8 cellular contexts compared by ENCODE assay signal in the genomic region with DNA sequence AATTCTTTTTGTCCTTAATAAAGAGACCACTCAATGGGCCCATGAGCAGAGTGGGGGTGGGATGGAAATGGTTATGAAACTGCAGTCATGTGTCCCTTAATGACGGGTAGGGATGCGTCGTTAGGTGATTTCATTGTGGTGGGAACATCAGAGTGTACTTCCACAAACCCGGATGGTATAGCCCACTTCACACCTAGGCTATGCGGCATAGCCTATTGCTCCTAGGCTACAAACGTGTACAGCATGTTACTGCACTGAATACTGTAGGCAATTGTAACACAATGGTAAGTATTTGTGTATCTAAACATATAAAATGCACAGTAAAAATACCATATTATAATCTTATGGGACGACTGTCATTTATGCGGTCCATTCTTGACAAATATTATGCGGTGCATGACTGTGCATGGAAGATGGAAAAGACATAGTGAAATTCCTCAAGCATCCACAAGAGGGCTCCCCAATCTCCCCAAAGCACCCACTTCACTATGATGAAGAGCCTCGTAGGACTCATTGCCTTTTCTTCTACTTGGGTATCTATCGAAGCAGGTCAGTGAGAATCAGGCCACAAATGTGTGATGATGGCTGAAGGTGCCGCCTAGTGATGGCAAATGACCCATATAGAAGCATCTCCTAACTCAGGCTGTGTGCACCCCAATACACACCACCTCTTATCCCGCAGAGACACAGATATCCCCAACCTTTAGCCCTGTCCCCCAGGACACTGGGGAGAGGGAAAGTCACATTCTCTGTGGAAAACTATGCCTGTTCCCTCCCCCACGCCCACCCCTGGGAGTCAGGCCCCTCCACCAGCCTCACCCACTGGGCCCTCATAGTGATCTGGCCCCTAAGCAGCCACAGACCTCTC. TPM values are rescaled to one million over a fixed set of nuclear protein-coding genes. Genes with fewer than 3 reads are reported as not detected.
DNase-seq lines count a peak whose midpoint lies in the region; ATAC-seq and TF ChIP-seq lines count a peak whose summit lies in the region.

No MANE protein-coding gene starts in this region.

- peak; percentile 61 to 75 for TF ChIP-seq CTCF in mammary epithelial cell (conservative IDR thresholded peaks at IDR 0.05 in 1 of 2, IDR thresholded peaks at IDR 0.05 in 1 of 2; ENCODE audit: extremely low read depth in 1 of 2, insufficient read depth in 1 of 2, low read depth in 1 of 2, low read length in 2 of 2)
- TF ChIP-seq CTCF in right lobe of liver (IDR thresholded peaks at IDR 0.05) = peak; percentile 55 to 74 (median 70)
- peak; percentile 21 to 54 (median 43) for TF ChIP-seq CTCF in uterus (IDR thresholded peaks at IDR 0.05)

- BruUV-seq in mammary epithelial cell (replicated peaks; lab: Mats Ljungman, UMichigan) = no TSS peak

- no peak overlapping the region for H3K4me2 ChIP-seq in mammary epithelial cell (ENCODE audit: insufficient read depth, low read depth, low read length)

- H2AFZ ChIP-seq in mammary epithelial cell (ENCODE audit: low read depth, low read length) = no peak overlapping the region

- TF ChIP-seq POLR2A in right lobe of liver (IDR thresholded peaks at IDR 0.05) (no peak), uterus (IDR thresholded peaks at IDR 0.05) (no peak)

- H3K4me3 ChIP-seq in SJCRH30 = no peak overlapping the region
- no peak overlapping the region for H3K4me3 ChIP-seq in mammary epithelial cell (replicated peaks in 1 of 3; ENCODE audit: insufficient read depth in 1 of 3, low read depth in 2 of 3, low read length in 3 of 3)
- no peak overlapping the region for H3K4me3 ChIP-seq in right lobe of liver
- H3K4me3 ChIP-seq in uterus = no peak overlapping the region

- H3K36me3 ChIP-seq in SJCRH30 (no peaks in the 10 kb centered on the region), mammary epithelial cell (ENCODE audit: insufficient read depth, low read length) (no peaks in the 10 kb centered on the region), right lobe of liver (no peaks in the 10 kb centered on the region), uterus (no peaks in the 10 kb centered on the region)

- 37% methylated on average over 13 of the region's 14 CpGs for WGBS in mammary epithelial cell (ENCODE audit: low coverage, missing lambda C conversion rate)
- WGBS in right lobe of liver (ENCODE audit: insufficient coverage, low coverage, low lambda C conversion rate, missing lambda C conversion rate) = 26% methylated on average over 14 of the region's 14 CpGs

- dilution Hi-C loops in mammary epithelial cell (cut with HindIII; ENCODE audit: low sequenced_read_pairs) = no loop called here

- in situ Hi-C loops in mammary epithelial cell (cut with MboI; ENCODE audit: low sequenced_read_pairs in 2 of 2) = no loop called here

- H3K27me3 ChIP-seq in SJCRH30 = peaks cover 6% of the 10 kb centered on the region; the same call in 1 of the 2 replicates
- H3K27me3 ChIP-seq in mammary epithelial cell (ENCODE audit: insufficient read depth, low read length) = peaks cover 17% of the 10 kb centered on the region
- peaks cover 0 to 5% of the 10 kb centered on the region in 2 donors for H3K27me3 ChIP-seq in right lobe of liver
- no peaks in the 10 kb centered on the region for H3K27me3 ChIP-seq in uterus

- intact Hi-C loops in mammary epithelial cell (cut with micrococcal nuclease) (loop anchor here (1.0 to 2.0 kb wide), 3 partner anchors 14 to 54 kb away; a partner anchor contains a TSS), right lobe of liver (cut with DNase I) (no loop called here), uterus (cut with DNase I; ENCODE audit: low total_unique reads) (no loop called here)

- CTCF ChIA-PET in mammary epithelial cell (lab: Charles Lee; ENCODE audit: low non-redundant PET) = no interaction called here

- DNase-seq in NCI-H2081 (lab: John Stamatoyannopoulos, UW) (peak; percentile 21 to 51), NCI-H2081 treated with DMSO at 0.1 percent for 48 hours (lab: John Stamatoyannopoulos, UW) (no peak), Kasumi-1 (lab: John Stamatoyannopoulos, UW) (peak; percentile 86 to 87), SJCRH30 (peak; percentile 24 to 73), mammary epithelial cell (peak; percentile 29), right lobe of liver (no peak), uterus (no peak)

- ATAC-seq in right lobe of liver (peak; percentile 68 to 85 (median 78)), GM19351 (IDR thresholded peaks at IDR 0.05; ENCODE audit: unreplicated experiment) (no peak)

- H3K4me1 ChIP-seq in SJCRH30 (no peaks in the 10 kb centered on the region), mammary epithelial cell (ENCODE audit: insufficient read depth, low read length) (no peaks in the 10 kb centered on the region), right lobe of liver (no peaks in the 10 kb centered on the region), uterus (no peaks in the 10 kb centered on the region)

- H3K27ac ChIP-seq in SJCRH30 (no peak overlapping the region), mammary epithelial cell (ENCODE audit: insufficient read depth, low read depth, low read length) (no peak overlapping the region), right lobe of liver (no peak overlapping the region), uterus (no peak overlapping the region)

- H3K79me2 ChIP-seq in mammary epithelial cell (ENCODE audit: insufficient read depth, low read length) = no peaks in the 10 kb centered on the region

- no peaks in the 10 kb centered on the region for H4K20me1 ChIP-seq in mammary epithelial cell (ENCODE audit: insufficient read depth, low read length)

- no peak overlapping the region for H3K9ac ChIP-seq in mammary epithelial cell (ENCODE audit: insufficient read depth, low read length)

- no peaks in the 10 kb centered on the region for H3K9me3 ChIP-seq in SJCRH30 (replicated peaks)
- H3K9me3 ChIP-seq in mammary epithelial cell (replicated peaks; ENCODE audit: insufficient read depth, low read length) = peaks cover under 1% of the 10 kb centered on the region
- H3K9me3 ChIP-seq in right lobe of liver = no peaks in the 10 kb centered on the region
- H3K9me3 ChIP-seq in uterus = no peaks in the 10 kb centered on the region

RNA-seq across cellular contexts. Expression of a gene that starts 43.5 kb away (rescaled TPM):
- not detected in 2 replicates for total RNA-seq in SJCRH30 (2014; rRNA removed; shearing (Covaris generic))
- total RNA-seq in mammary epithelial cell (not detected), right lobe of liver (under 1 TPM in 5 of 6 experiments, not detected in 1; 0.19 to 0.56 (median 0.24) TPM), uterus (under 1 TPM in 2 of 4 donors, not detected in 2; 0.49 to 0.51 TPM)
- polyA plus RNA-seq in mammary epithelial cell = not detected
- not detected for polyA minus RNA-seq in mammary epithelial cell

RNA-seq across cellular contexts. Expression of a gene that starts 45.0 kb away (rescaled TPM):
- 8.3 and 10.5 TPM in 2 replicates for total RNA-seq in SJCRH30 (2014; rRNA removed; shearing (Covaris generic))
- total RNA-seq in mammary epithelial cell = 1 to 10 TPM; 2.0 to 6.7 TPM
- polyA plus RNA-seq in mammary epithelial cell = 2.9 TPM
- 17.2 TPM for polyA minus RNA-seq in mammary epithelial cell
- total RNA-seq in right lobe of liver = 1 to 10 TPM in 5 of 6 experiments, under 1 TPM in 1; 0.62 to 2.2 (median 1.4) TPM
- 10 to 100 TPM in 2 of 4 donors, 1 to 10 TPM in 2; 1.0 to 23.4 (median 10.7) TPM for total RNA-seq in uterus

RNA-seq across cellular contexts. Expression of a gene that starts 54.8 kb away (rescaled TPM):
- 45.1 and 46.7 TPM in 2 replicates for total RNA-seq in SJCRH30 (2014; rRNA removed; shearing (Covaris generic))
- total RNA-seq in mammary epithelial cell (10 to 100 TPM; 18.2 to 39.4 TPM), right lobe of liver (10 to 100 TPM; 14.4 to 26.1 (median 16.3) TPM), uterus (10 to 100 TPM; 14.7 to 44.1 (median 27.7) TPM)
- polyA plus RNA-seq in mammary epithelial cell = 53.5 TPM
- polyA minus RNA-seq in mammary epithelial cell = 34.4 TPM

RNA-seq across cellular contexts. Expression of a gene that starts 54.9 kb away (rescaled TPM):
- total RNA-seq in SJCRH30 (2014; rRNA removed; shearing (Covaris generic)) = 0.18 and 0.34 TPM in 2 replicates
- total RNA-seq in mammary epithelial cell (under 1 TPM in 1 of 2 donors, not detected in 1; 0.54 TPM), right lobe of liver (under 1 TPM; 0.12 to 0.44 (median 0.35) TPM), uterus (1 to 10 TPM in 2 of 4 donors, under 1 TPM in 2; 0.14 to 1.5 (median 0.76) TPM)
- 0.28 TPM for polyA plus RNA-seq in mammary epithelial cell
- not detected for polyA minus RNA-seq in mammary epithelial cell

Comparison
In these comparisons a context has a peak if more than half of its experiments do, and no peak if none do; other contexts are left out.
1. DNase-seq: peak in NCI-H2081 (2 of 2), Kasumi-1 (2 of 2), SJCRH30 (2 of 2) and mammary epithelial cell (single experiment); none in NCI-H2081 treated with DMSO at 0.1 percent for 48 hours (single experiment), right lobe of liver (0 of 3) and uterus (0 of 2).
2. Peak in every context shown above with its lines, with median percentiles within 50 percentile points of each other: CTCF ChIP-seq.